ENCODE assay signal across 8 cellular contexts in the genomic region with DNA sequence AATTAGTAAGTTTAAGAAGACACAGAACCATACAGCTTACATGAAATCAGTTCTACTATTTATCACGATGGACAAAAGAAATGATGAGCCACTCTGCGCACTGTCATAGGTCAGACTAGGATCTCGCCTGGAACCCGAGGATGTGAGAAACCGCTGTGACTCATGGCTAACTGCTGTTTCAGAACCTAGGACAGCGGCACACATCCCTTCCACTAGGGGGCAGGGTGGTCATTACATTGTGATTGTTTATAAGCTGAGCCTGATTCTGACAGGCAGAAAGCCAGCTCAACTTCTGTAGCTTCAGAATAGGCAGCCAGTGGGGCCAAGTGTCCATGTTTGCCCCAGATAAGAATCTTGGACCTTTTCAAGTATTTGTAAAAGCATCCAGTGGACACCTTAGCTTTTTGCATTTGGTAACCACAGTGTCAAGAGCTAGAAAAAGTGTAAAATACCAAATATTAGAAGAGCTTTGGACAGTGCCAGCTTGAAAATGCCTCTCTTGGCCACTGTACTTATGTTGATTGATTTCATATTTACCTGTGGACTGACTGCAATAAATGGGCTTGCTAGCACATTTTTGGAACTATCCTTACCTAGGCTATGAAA.
DNase-seq lines count a peak whose midpoint lies in the region; ATAC-seq and TF ChIP-seq lines count a peak whose summit lies in the region.

No MANE protein-coding gene starts in this region.

- H2BK20ac ChIP-seq in IMR-90 (ENCODE audit: low read depth, low read length), result no peak overlapping the region

- TF ChIP-seq POLR2A in IMR-90 (IDR thresholded peaks at IDR 0.05; ENCODE audit: low read depth, low read length) (no peak), suprapubic skin (IDR thresholded peaks at IDR 0.05) (no peak)

- no peaks in the 10 kb centered on the region for H4K20me1 ChIP-seq in IMR-90 (ENCODE audit: insufficient read depth, low read length)

- H3K27me3 ChIP-seq in IMR-90 (ENCODE audit: control insufficient read depth, insufficient read depth, low read length) (no peaks in the 10 kb centered on the region), suprapubic skin (peaks cover 4% of the 10 kb centered on the region)

- dilution Hi-C loops in IMR-90 (cut with HindIII; ENCODE audit: low sequenced_read_pairs, unreplicated experiment), result no loop called here

- H3K9me3 Mint-ChIP-seq in activated T-cell treated with anti-CD3 and anti-CD28 coated beads, Interleukin-2, amount 50 U/mL, for 72 hours, result no peaks in the 10 kb centered on the region

- H3K27ac Mint-ChIP-seq in activated T-cell treated with anti-CD3 and anti-CD28 coated beads, Interleukin-2, amount 50 U/mL, for 72 hours, result no peak overlapping the region

- no peak overlapping the region for H2AFZ ChIP-seq in IMR-90 (replicated peaks; ENCODE audit: low read length, poor library complexity)

- in situ Hi-C loops in IMR-90 (cut with MboI; ENCODE audit: low sequenced_read_pairs), result loop anchor here (5.0 to 25.0 kb wide), 3 partner anchors 248 to 1768 kb away; no protein-coding TSS in a partner anchor

- WGBS in IMR-90 (ENCODE audit: extremely low coverage in 2 of 2, insufficient read length in 1 of 2), 2 experiments, result no CpG with 5 or more reads among the region's 6 CpGs
- 10% methylated on average over 6 of the region's 6 CpGs for WGBS in suprapubic skin

- H3K23ac ChIP-seq in IMR-90 (ENCODE audit: low read depth, low read length), result no peak overlapping the region

- H3K27ac ChIP-seq in IMR-90 (ENCODE audit: insufficient read depth, low read length) (no peak overlapping the region), suprapubic skin (no peak overlapping the region)

- no peaks in the 10 kb centered on the region for H3K9me1 ChIP-seq in IMR-90 (ENCODE audit: insufficient read depth, low read length)

- H3K9ac ChIP-seq in IMR-90 (ENCODE audit: low read depth, low read length), result no peak overlapping the region

- H3K4me1 ChIP-seq in IMR-90 (ENCODE audit: control insufficient read depth, insufficient read depth, low read length) (no peaks in the 10 kb centered on the region; the same call in 1 of the 2 replicates), suprapubic skin (no peaks in the 10 kb centered on the region)

- no peak overlapping the region for H3K56ac ChIP-seq in IMR-90 (ENCODE audit: extremely low read depth, insufficient read depth, low read length)

- H3K36me3 ChIP-seq in IMR-90 (ENCODE audit: control insufficient read depth, insufficient read depth, low read length), result no peaks in the 10 kb centered on the region
- H3K36me3 ChIP-seq in suprapubic skin, result no peaks in the 10 kb centered on the region

- TF ChIP-seq RAD21 in IMR-90 (IDR thresholded peaks at IDR 0.05; ENCODE audit: low read length), result peak; percentile 77

- no TSS peak for BruUV-seq in IMR-90 (replicated peaks; lab: Mats Ljungman, UMichigan)

- CTCF ChIA-PET in IMR-90 (lab: Yijun Ruan, JAX), result interaction anchor here (0.5 to 2.8 kb wide), 16 partner anchors 12 to 1858 kb away, joined by 3 to 23 read pairs (median 4); no protein-coding TSS in a partner anchor

- no peaks in the 10 kb centered on the region for H3K36me3 Mint-ChIP-seq in activated T-cell treated with anti-CD3 and anti-CD28 coated beads, Interleukin-2, amount 50 U/mL, for 72 hours (ENCODE audit: insufficient read depth in 2 of 2)

- peak overlapping the region; percentile 1 for H2AK9ac ChIP-seq in IMR-90 (replicated peaks; ENCODE audit: low read depth, low read length, poor library complexity)

- no peak overlapping the region for H4K5ac ChIP-seq in IMR-90 (ENCODE audit: low read depth, low read length)

- H3K4me3 ChIP-seq in IMR-90 (ENCODE audit: insufficient read depth, low read depth, low read length) (no peak overlapping the region), fibroblast of the aortic adventitia (ENCODE audit: low read depth, low read length) (no peak overlapping the region), suprapubic skin (no peak overlapping the region)

- no peaks in the 10 kb centered on the region for H3K9me3 ChIP-seq in IMR-90 (ENCODE audit: control insufficient read depth, insufficient read depth, low read length)
- H3K9me3 ChIP-seq in suprapubic skin, result no peaks in the 10 kb centered on the region

- intact Hi-C loops in IMR-90 (cut with micrococcal nuclease), result loop anchor here (1.0 to 5.0 kb wide), 4 partner anchors 177 to 862 kb away; no protein-coding TSS in a partner anchor

- no peak overlapping the region for H2BK120ac ChIP-seq in IMR-90 (ENCODE audit: low read depth, low read length)

- H3K4ac ChIP-seq in IMR-90 (ENCODE audit: low read depth, low read length), result no peak overlapping the region

- no peak overlapping the region for H4K91ac ChIP-seq in IMR-90 (ENCODE audit: insufficient read depth, low read depth, low read length)

- no peak overlapping the region for H3K18ac ChIP-seq in IMR-90 (ENCODE audit: low read depth, low read length)

- no peak overlapping the region for H3K4me3 Mint-ChIP-seq in activated T-cell treated with anti-CD3 and anti-CD28 coated beads, Interleukin-2, amount 50 U/mL, for 72 hours

- H3K79me1 ChIP-seq in IMR-90 (ENCODE audit: low read depth in 1 of 2, low read length in 2 of 2), result no peaks in the 10 kb centered on the region

- peaks cover 53% of the 10 kb centered on the region for H3K27me3 Mint-ChIP-seq in activated T-cell treated with anti-CD3 and anti-CD28 coated beads, Interleukin-2, amount 50 U/mL, for 72 hours (ENCODE audit: low read depth)

- peak; percentile 98 for ATAC-seq in GM21717 (IDR thresholded peaks at IDR 0.05; ENCODE audit: unreplicated experiment)
- peak; percentile 93 for ATAC-seq in IMR-90 (ENCODE audit: low read depth)
- peak; percentile 99 for ATAC-seq in activated T-cell treated with anti-CD3 and anti-CD28 coated beads, Interleukin-2, amount 50 U/mL, for 72 hours (replicated peaks in 1 of 2)

- H2BK5ac ChIP-seq in IMR-90 (ENCODE audit: low read depth, low read length, poor library complexity, severe bottlenecking), result no peak overlapping the region

- POLR2A ChIA-PET in IMR-90 (lab: Charles Lee; ENCODE audit: unreplicated experiment), result no interaction called here

- peak; percentile 99 for TF ChIP-seq CTCF in IMR-90 (conservative IDR thresholded peaks at IDR 0.05; ENCODE audit: low read depth, low read length)
- TF ChIP-seq CTCF in fibroblast of the aortic adventitia (IDR thresholded peaks at IDR 0.05; ENCODE audit: insufficient read depth, low read length), result peak; percentile 98
- TF ChIP-seq CTCF in suprapubic skin (IDR thresholded peaks at IDR 0.05), result peak; percentile 40 to 65

- no peak overlapping the region for H4K8ac ChIP-seq in IMR-90 (ENCODE audit: low read depth in 2 of 2, low read length in 2 of 2)

- H3K4me2 ChIP-seq in IMR-90 (ENCODE audit: low read depth, low read length), result no peak overlapping the region

- H3K14ac ChIP-seq in IMR-90 (replicated peaks; ENCODE audit: low read depth, low read length), result no peak overlapping the region

- peaks cover 11% of the 10 kb centered on the region for H3K4me1 Mint-ChIP-seq in activated T-cell treated with anti-CD3 and anti-CD28 coated beads, Interleukin-2, amount 50 U/mL, for 72 hours (ENCODE audit: low read depth)

- DNase-seq in ELF-1 (ENCODE audit: low read depth, low spot score) (peak; percentile 89), IMR-90 (peak; percentile 86), fibroblast of the aortic adventitia (ENCODE audit: low read depth) (peak; percentile 85), non-pigmented ciliary epithelial cell (ENCODE audit: low read depth) (peak; percentile 63), suprapubic skin (ENCODE audit: low spot score in 2 of 2) (peak in 1 of 2 donors; percentile 62)
- peak; percentile 78 to 85 for DNase-seq in activated T-cell treated with anti-CD3 and anti-CD28 coated beads, Interleukin-2, amount 50 U/mL, for 72 hours

- no peak overlapping the region for H2BK15ac ChIP-seq in IMR-90 (ENCODE audit: low read depth, low read length)

- no peak for TF ChIP-seq EP300 in suprapubic skin (IDR thresholded peaks at IDR 0.05)

- H2AK5ac ChIP-seq in IMR-90 (ENCODE audit: low read depth, low read length), result no peak overlapping the region

TF ChIP-seq in IMR-90, 13 proteins besides CTCF, POLR2A, EP300 and RAD21 (continues in another document):
- TF ChIP-seq MAZ (IDR thresholded peaks at IDR 0.05; ENCODE audit: borderline replicate concordance, low read depth, low read length), result peak; percentile 51; the same call in 1 of the 2 replicates
- TF ChIP-seq, protein P1, sequence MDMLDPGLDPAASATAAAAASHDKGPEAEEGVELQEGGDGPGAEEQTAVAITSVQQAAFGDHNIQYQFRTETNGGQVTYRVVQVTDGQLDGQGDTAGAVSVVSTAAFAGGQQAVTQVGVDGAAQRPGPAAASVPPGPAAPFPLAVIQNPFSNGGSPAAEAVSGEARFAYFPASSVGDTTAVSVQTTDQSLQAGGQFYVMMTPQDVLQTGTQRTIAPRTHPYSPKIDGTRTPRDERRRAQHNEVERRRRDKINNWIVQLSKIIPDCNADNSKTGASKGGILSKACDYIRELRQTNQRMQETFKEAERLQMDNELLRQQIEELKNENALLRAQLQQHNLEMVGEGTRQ (IDR thresholded peaks at IDR 0.05; ENCODE audit: low read depth, low read length), result no peak
- TF ChIP-seq RCOR1 (IDR thresholded peaks at IDR 0.05; ENCODE audit: insufficient replicate concordance, low read length), result peak; percentile 99
- no peak for TF ChIP-seq RFX5 (IDR thresholded peaks at IDR 0.05; ENCODE audit: low read depth, low read length)
- peak; percentile 27; the same call in 1 of the 2 replicates for TF ChIP-seq BHLHE40 (IDR thresholded peaks at IDR 0.05; ENCODE audit: low read depth, low read length)
- no peak for TF ChIP-seq NFE2L2 (IDR thresholded peaks at IDR 0.05; ENCODE audit: low read depth, low read length)
- TF ChIP-seq FOS (IDR thresholded peaks at IDR 0.05; ENCODE audit: low read depth, low read length), result peak; percentile 91

TF ChIP-seq in PFSK-1, 5 proteins besides CTCF, POLR2A, EP300 and RAD21 (continues in another document):
- TF ChIP-seq SIN3A (IDR thresholded peaks at IDR 0.05; ENCODE audit: borderline replicate concordance, insufficient read depth, low read length) (peak; percentile 89; the same call in 1 of the 2 replicates), FOXP2 (optimal IDR thresholded peaks at IDR 0.05; ENCODE audit: borderline replicate concordance, extremely low read depth, extremely low read length, insufficient read depth) (peak; percentile 30), POLR2AphosphoS5 (IDR thresholded peaks at IDR 0.05; ENCODE audit: low read depth, low read length) (no peak)
